ENCODE assay signal across 9 cellular contexts in genomic region chr16:30535777-30536190, GRCh38. TPM values are rescaled to one million over a fixed set of nuclear protein-coding genes. Genes with fewer than 3 reads are reported as not detected.
DNase-seq lines count a peak whose midpoint lies in the region; ATAC-seq, FAIRE-seq and TF ChIP-seq lines count a peak whose summit lies in the region.
"Had no signal": no experiment of that assay in that cellular context is flagged by ENCODE, and none has a peak within 500 bp of the region (broad histone marks: within the 10 kb centered on the region; RNA-seq: fewer than 3 reads in every experiment).

No MANE protein-coding gene starts in this region.

- peaks cover 32% of the 10 kb centered on the region for H3K4me1 ChIP-seq in CD4-positive, CD25-positive, alpha-beta regulatory T cell (ENCODE audit: control insufficient read depth, insufficient read depth, low read length, poor library complexity, severe bottlenecking)
- H3K4me1 ChIP-seq in kidney (ENCODE audit: control insufficient read depth in 1 of 2, insufficient read depth in 1 of 2, low read depth in 1 of 2, low read length in 2 of 2), result peaks cover 6 to 11% of the 10 kb centered on the region in 2 donors

- H3K27me3 Mint-ChIP-seq in CD4-positive, CD25-positive, alpha-beta regulatory T cell, result no peaks in the 10 kb centered on the region

- peaks cover 13% of the 10 kb centered on the region for H3K36me3 Mint-ChIP-seq in CD4-positive, CD25-positive, alpha-beta regulatory T cell

- peak overlapping the region; percentile 89 to 97 for H3K9ac ChIP-seq in kidney (ENCODE audit: low read length in 2 of 2)

- peaks cover 10 to 51% (median 25%) of the 10 kb centered on the region in 4 donors for H3K4me1 Mint-ChIP-seq in CD4-positive, CD25-positive, alpha-beta regulatory T cell

- FAIRE-seq in bronchial epithelial cell (lab: Jason Lieb, UNC) (no peak), kidney (lab: Jason Lieb, UNC) (no peak)
- FAIRE-seq: TTC549 had no signal

- intact Hi-C loops in kidney (cut with DNase I), result no loop called here

- peak; percentile 34 to 81 (median 45) for DNase-seq in CD4-positive, CD25-positive, alpha-beta regulatory T cell
- DNase-seq in NCI-H1105 treated with DMSO at 0.1 percent for 48 hours (lab: John Stamatoyannopoulos, UW) (peak; percentile 45), UCSD-AML1 (lab: John Stamatoyannopoulos, UW; ENCODE audit: unreplicated experiment) (peak; percentile 76), bronchial epithelial cell (ENCODE audit: low read depth) (peak; percentile 68), kidney (peak; percentile 93)
- peak; percentile 75 for DNase-seq in stimulated activated CD4-positive, alpha-beta T cell treated with anti-CD3 and anti-CD28 coated beads, Interleukin-15, amount 100 ng/mL, for 24 hours

- peak overlapping the region; percentile 90 for H3K27ac ChIP-seq in CD4-positive, CD25-positive, alpha-beta regulatory T cell (ENCODE audit: insufficient read depth, low read length, poor library complexity, severe bottlenecking)
- peak overlapping the region; percentile 98 to 99 for H3K27ac ChIP-seq in kidney (ENCODE audit: low read depth in 2 of 2, low read length in 2 of 2)

- H3K9me3 Mint-ChIP-seq in CD4-positive, CD25-positive, alpha-beta regulatory T cell, result no peaks in the 10 kb centered on the region

- peak; percentile 50 to 52 for ATAC-seq in CD4-positive, CD25-positive, alpha-beta regulatory T cell (ENCODE audit: low read depth in 2 of 2)
- ATAC-seq in GM21423 (IDR thresholded peaks at IDR 0.05; ENCODE audit: unreplicated experiment) (peak; percentile 42), GM19395 (IDR thresholded peaks at IDR 0.05; ENCODE audit: unreplicated experiment) (no peak)

- H3K9me3 ChIP-seq in CD4-positive, CD25-positive, alpha-beta regulatory T cell (ENCODE audit: control insufficient read depth in 2 of 2, low read length in 2 of 2), result no peaks in the 10 kb centered on the region
- H3K9me3 ChIP-seq in kidney (ENCODE audit: control insufficient read depth in 1 of 2, low read length in 2 of 2), result no peaks in the 10 kb centered on the region

- peak overlapping the region; percentile 96 to 99 (median 98) for H3K27ac Mint-ChIP-seq in CD4-positive, CD25-positive, alpha-beta regulatory T cell

- peaks cover 5% of the 10 kb centered on the region for H3K36me3 ChIP-seq in CD4-positive, CD25-positive, alpha-beta regulatory T cell (ENCODE audit: control insufficient read depth, insufficient read depth, low read length)
- H3K36me3 ChIP-seq in bronchial epithelial cell (ENCODE audit: control insufficient read depth, insufficient read depth, low read length), result peaks cover 8% of the 10 kb centered on the region
- H3K36me3 ChIP-seq in kidney (ENCODE audit: control insufficient read depth in 1 of 2, insufficient read depth in 2 of 2, low read length in 2 of 2), result peaks cover 0 to 6% of the 10 kb centered on the region in 2 donors

- H3K4me3 ChIP-seq in CD4-positive, CD25-positive, alpha-beta regulatory T cell (ENCODE audit: low read depth, low read length), result peak overlapping the region; percentile 94
- H3K4me3 ChIP-seq in bronchial epithelial cell (ENCODE audit: low read depth, low read length), result peak overlapping the region; percentile 77
- peak overlapping the region; percentile 91 to 99 for H3K4me3 ChIP-seq in kidney (ENCODE audit: low read length in 2 of 2)

- peak overlapping the region; percentile 89 to 99 (median 96) for H3K4me3 Mint-ChIP-seq in CD4-positive, CD25-positive, alpha-beta regulatory T cell

- peak; percentile 94 for TF ChIP-seq CTCF in bronchial epithelial cell (IDR thresholded peaks at IDR 0.05; ENCODE audit: insufficient read depth, low read length, severe bottlenecking)
- peak; percentile 68 for TF ChIP-seq CTCF in kidney (IDR thresholded peaks at IDR 0.05; ENCODE audit: borderline replicate concordance, extremely low read depth, insufficient read depth)

- H3K27me3 ChIP-seq in CD4-positive, CD25-positive, alpha-beta regulatory T cell (ENCODE audit: control insufficient read depth, insufficient read depth, low read length), result no peaks in the 10 kb centered on the region
- no peaks in the 10 kb centered on the region for H3K27me3 ChIP-seq in bronchial epithelial cell (ENCODE audit: control insufficient read depth, insufficient read depth, low read length)

RNA-seq across cellular contexts. Expression of gene ZNF747, which starts 1.1 kb away (rescaled TPM):
- 5.0 TPM for total RNA-seq in CD4-positive, CD25-positive, alpha-beta regulatory T cell
- polyA plus RNA-seq in CD4-positive, CD25-positive, alpha-beta regulatory T cell, result 1 to 10 TPM; 6.4 to 9.4 (median 8.6) TPM
- total RNA-seq in bronchial epithelial cell (4.4 and 6.1 TPM in 2 replicates), kidney (11.6 TPM)
- polyA plus RNA-seq in kidney (ENCODE audit: insufficient read depth, low read depth, low replicate concordance), result 10.1 TPM

RNA-seq across cellular contexts. Expression of gene ZNF768, which starts 9.4 kb away (rescaled TPM):
- total RNA-seq in CD4-positive, CD25-positive, alpha-beta regulatory T cell, result 4.0 TPM
- polyA plus RNA-seq in CD4-positive, CD25-positive, alpha-beta regulatory T cell, result 1 to 10 TPM in 1 of 4 donors, under 1 TPM in 3; 0.40 to 1.2 (median 0.66) TPM
- total RNA-seq in bronchial epithelial cell (19.7 and 21.9 TPM in 2 replicates), kidney (36.2 TPM)
- 46.9 TPM for polyA plus RNA-seq in kidney (ENCODE audit: insufficient read depth, low read depth, low replicate concordance)

RNA-seq across cellular contexts. Expression of gene ZNF764, which starts 22.4 kb away (rescaled TPM):
- total RNA-seq in CD4-positive, CD25-positive, alpha-beta regulatory T cell, result 15.6 TPM
- polyA plus RNA-seq in CD4-positive, CD25-positive, alpha-beta regulatory T cell, result 1 to 10 TPM; 4.8 to 6.5 (median 5.7) TPM
- 2.4 and 2.6 TPM in 2 replicates for total RNA-seq in bronchial epithelial cell
- total RNA-seq in kidney, result 11.9 TPM
- polyA plus RNA-seq in kidney (ENCODE audit: insufficient read depth, low read depth, low replicate concordance), result 4.4 TPM

RNA-seq across cellular contexts. Expression of gene ZNF688, which starts 35.7 kb away (rescaled TPM):
- 12.1 TPM for total RNA-seq in CD4-positive, CD25-positive, alpha-beta regulatory T cell
- 10 to 100 TPM; 34.5 to 59.1 (median 50.5) TPM for polyA plus RNA-seq in CD4-positive, CD25-positive, alpha-beta regulatory T cell
- 4.5 and 12.7 TPM in 2 replicates for total RNA-seq in bronchial epithelial cell
- total RNA-seq in kidney, result 16.7 TPM
- polyA plus RNA-seq in kidney (ENCODE audit: insufficient read depth, low read depth, low replicate concordance), result 32.7 TPM

RNA-seq across cellular contexts. Expression of gene ZNF785, which starts 49.7 kb away (rescaled TPM):
- 9.3 TPM for total RNA-seq in CD4-positive, CD25-positive, alpha-beta regulatory T cell
- polyA plus RNA-seq in CD4-positive, CD25-positive, alpha-beta regulatory T cell, result 1 to 10 TPM; 1.4 to 3.5 (median 2.5) TPM
- total RNA-seq in bronchial epithelial cell (4.4 and 5.3 TPM in 2 replicates), kidney (18.5 TPM)
- 6.3 TPM for polyA plus RNA-seq in kidney (ENCODE audit: insufficient read depth, low read depth, low replicate concordance)
